Comparison of ENCODE assay signal across 1 cellular context in the genomic region with DNA sequence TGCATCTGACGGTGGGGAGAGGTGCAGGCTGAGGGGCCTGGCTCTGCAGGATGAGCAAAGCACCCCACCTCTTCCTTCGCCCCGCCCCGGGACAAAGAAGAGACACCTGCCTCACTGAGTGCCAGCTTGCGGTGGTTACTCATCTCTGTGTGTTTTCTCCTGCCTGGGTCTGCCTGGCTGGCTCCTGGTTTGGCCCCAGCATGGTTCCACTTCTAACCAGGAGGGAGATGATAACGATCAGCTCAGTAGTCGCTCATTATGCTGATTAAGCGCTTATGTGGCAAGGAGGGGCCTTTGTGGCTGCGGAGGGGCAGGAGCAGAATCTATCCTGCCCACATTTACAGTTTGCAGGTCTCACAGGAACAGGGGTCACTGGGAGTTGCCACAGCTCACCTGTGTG.
TF ChIP-seq lines count a peak whose summit lies in the region.

No MANE protein-coding gene starts in this region.

TF ChIP-seq in HEK293, 187 proteins besides CTCF, POLR2A, EP300 and RAD21:
- TF ChIP-seq ZNF16 (tag by site-specific recombination; IDR thresholded peaks at IDR 0.05; ENCODE audit: low read depth) (no peak), WT1 (tag by site-specific recombination; IDR thresholded peaks at IDR 0.05) (0 out of 2 replicates have a peak, but pooled peaks have one; percentile 13), ZNF600 (tag by site-specific recombination; IDR thresholded peaks at IDR 0.05) (0 out of 2 replicates have a peak, but pooled peaks have one; percentile 11), ZNF776 (tag by site-specific recombination; IDR thresholded peaks at IDR 0.05; ENCODE audit: borderline replicate concordance) (no peak), GLIS1 (tag by site-specific recombination; IDR thresholded peaks at IDR 0.05) (peak; percentile 55), SCRT1 (tag by site-specific recombination; IDR thresholded peaks at IDR 0.05; ENCODE audit: borderline replicate concordance) (no peak), KLF10 (tag by site-specific recombination; IDR thresholded peaks at IDR 0.05) (no peak), ZNF423 (tag by site-specific recombination; IDR thresholded peaks at IDR 0.05) (0 out of 2 replicates have a peak, but pooled peaks have one; percentile 38), ZNF157 (tag by site-specific recombination; IDR thresholded peaks at IDR 0.05) (no peak), ZNF10 (tag by site-specific recombination; IDR thresholded peaks at IDR 0.05) (no peak), OSR2 (tag by site-specific recombination; IDR thresholded peaks at IDR 0.05) (peak; percentile 89), ZNF239 (tag by site-specific recombination; IDR thresholded peaks at IDR 0.05) (no peak), ZBTB17 (tag by site-specific recombination; IDR thresholded peaks at IDR 0.05) (peak; percentile 36; the same call in 1 of the 2 replicates), HOXD13 (CRISPR knock-in tag; IDR thresholded peaks at IDR 0.05; ENCODE audit: borderline replicate concordance) (no peak), SP7 (tag by site-specific recombination; IDR thresholded peaks at IDR 0.05) (0 out of 2 replicates have a peak, but pooled peaks have one; percentile 20), ZSCAN30 (tag by site-specific recombination; IDR thresholded peaks at IDR 0.05) (no peak), ZNF140 (tag by site-specific recombination; IDR thresholded peaks at IDR 0.05) (no peak), ZNF175 (tag by site-specific recombination; IDR thresholded peaks at IDR 0.05) (no peak), ZIC2 (tag by site-specific recombination; IDR thresholded peaks at IDR 0.05) (peak; percentile 85), FEZF1 (tag by site-specific recombination; IDR thresholded peaks at IDR 0.05) (peak; percentile 17; the same call in 1 of the 2 replicates)
- TF ChIP-seq, protein P1, sequence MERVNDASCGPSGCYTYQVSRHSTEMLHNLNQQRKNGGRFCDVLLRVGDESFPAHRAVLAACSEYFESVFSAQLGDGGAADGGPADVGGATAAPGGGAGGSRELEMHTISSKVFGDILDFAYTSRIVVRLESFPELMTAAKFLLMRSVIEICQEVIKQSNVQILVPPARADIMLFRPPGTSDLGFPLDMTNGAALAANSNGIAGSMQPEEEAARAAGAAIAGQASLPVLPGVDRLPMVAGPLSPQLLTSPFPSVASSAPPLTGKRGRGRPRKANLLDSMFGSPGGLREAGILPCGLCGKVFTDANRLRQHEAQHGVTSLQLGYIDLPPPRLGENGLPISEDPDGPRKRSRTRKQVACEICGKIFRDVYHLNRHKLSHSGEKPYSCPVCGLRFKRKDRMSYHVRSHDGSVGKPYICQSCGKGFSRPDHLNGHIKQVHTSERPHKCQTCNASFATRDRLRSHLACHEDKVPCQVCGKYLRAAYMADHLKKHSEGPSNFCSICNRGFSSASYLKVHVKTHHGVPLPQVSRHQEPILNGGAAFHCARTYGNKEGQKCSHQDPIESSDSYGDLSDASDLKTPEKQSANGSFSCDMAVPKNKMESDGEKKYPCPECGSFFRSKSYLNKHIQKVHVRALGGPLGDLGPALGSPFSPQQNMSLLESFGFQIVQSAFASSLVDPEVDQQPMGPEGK (tag by site-specific recombination; IDR thresholded peaks at IDR 0.05), result peak; percentile 32; the same call in 1 of the 2 replicates
- TF ChIP-seq, protein P2, sequence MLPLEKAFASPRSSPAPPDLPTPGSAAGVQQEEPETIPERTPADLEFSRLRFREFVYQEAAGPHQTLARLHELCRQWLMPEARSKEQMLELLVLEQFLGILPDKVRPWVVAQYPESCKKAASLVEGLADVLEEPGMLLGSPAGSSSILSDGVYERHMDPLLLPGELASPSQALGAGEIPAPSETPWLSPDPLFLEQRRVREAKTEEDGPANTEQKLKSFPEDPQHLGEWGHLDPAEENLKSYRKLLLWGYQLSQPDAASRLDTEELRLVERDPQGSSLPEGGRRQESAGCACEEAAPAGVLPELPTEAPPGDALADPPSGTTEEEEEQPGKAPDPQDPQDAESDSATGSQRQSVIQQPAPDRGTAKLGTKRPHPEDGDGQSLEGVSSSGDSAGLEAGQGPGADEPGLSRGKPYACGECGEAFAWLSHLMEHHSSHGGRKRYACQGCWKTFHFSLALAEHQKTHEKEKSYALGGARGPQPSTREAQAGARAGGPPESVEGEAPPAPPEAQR (tag by site-specific recombination; IDR thresholded peaks at IDR 0.05), result no peak
- TF ChIP-seq, protein P3, sequence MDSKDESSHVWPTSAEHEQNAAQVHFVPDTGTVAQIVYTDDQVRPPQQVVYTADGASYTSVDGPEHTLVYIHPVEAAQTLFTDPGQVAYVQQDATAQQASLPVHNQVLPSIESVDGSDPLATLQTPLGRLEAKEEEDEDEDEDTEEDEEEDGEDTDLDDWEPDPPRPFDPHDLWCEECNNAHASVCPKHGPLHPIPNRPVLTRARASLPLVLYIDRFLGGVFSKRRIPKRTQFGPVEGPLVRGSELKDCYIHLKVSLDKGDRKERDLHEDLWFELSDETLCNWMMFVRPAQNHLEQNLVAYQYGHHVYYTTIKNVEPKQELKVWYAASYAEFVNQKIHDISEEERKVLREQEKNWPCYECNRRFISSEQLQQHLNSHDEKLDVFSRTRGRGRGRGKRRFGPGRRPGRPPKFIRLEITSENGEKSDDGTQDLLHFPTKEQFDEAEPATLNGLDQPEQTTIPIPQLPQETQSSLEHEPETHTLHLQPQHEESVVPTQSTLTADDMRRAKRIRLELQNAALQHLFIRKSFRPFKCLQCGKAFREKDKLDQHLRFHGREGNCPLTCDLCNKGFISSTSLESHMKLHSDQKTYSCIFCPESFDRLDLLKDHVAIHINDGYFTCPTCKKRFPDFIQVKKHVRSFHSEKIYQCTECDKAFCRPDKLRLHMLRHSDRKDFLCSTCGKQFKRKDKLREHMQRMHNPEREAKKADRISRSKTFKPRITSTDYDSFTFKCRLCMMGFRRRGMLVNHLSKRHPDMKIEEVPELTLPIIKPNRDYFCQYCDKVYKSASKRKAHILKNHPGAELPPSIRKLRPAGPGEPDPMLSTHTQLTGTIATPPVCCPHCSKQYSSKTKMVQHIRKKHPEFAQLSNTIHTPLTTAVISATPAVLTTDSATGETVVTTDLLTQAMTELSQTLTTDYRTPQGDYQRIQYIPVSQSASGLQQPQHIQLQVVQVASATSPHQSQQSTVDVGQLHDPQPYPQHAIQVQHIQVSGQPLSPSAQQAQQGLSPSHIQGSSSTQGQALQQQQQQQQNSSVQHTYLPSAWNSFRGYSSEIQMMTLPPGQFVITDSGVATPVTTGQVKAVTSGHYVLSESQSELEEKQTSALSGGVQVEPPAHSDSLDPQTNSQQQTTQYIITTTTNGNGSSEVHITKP (tag by site-specific recombination; IDR thresholded peaks at IDR 0.05), result no peak
- TF ChIP-seq, protein P4, sequence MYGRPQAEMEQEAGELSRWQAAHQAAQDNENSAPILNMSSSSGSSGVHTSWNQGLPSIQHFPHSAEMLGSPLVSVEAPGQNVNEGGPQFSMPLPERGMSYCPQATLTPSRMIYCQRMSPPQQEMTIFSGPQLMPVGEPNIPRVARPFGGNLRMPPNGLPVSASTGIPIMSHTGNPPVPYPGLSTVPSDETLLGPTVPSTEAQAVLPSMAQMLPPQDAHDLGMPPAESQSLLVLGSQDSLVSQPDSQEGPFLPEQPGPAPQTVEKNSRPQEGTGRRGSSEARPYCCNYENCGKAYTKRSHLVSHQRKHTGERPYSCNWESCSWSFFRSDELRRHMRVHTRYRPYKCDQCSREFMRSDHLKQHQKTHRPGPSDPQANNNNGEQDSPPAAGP (tag by site-specific recombination; IDR thresholded peaks at IDR 0.05), result no peak
- TF ChIP-seq, protein P5, sequence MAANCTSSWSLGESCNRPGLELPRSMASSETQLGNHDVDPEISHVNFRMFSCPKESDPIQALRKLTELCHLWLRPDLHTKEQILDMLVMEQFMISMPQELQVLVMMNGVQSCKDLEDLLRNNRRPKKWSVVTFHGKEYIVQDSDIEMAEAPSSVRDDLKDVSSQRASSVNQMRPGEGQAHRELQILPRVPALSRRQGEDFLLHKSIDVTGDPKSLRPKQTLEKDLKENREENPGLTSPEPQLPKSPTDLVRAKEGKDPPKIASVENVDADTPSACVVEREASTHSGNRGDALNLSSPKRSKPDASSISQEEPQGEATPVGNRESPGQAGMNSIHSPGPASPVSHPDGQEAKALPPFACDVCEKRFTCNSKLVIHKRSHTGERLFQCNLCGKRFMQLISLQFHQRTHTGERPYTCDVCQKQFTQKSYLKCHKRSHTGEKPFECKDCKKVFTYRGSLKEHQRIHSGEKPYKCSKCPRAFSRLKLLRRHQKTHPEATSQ (tag by site-specific recombination; IDR thresholded peaks at IDR 0.05), result no peak
- TF ChIP-seq, protein P6, sequence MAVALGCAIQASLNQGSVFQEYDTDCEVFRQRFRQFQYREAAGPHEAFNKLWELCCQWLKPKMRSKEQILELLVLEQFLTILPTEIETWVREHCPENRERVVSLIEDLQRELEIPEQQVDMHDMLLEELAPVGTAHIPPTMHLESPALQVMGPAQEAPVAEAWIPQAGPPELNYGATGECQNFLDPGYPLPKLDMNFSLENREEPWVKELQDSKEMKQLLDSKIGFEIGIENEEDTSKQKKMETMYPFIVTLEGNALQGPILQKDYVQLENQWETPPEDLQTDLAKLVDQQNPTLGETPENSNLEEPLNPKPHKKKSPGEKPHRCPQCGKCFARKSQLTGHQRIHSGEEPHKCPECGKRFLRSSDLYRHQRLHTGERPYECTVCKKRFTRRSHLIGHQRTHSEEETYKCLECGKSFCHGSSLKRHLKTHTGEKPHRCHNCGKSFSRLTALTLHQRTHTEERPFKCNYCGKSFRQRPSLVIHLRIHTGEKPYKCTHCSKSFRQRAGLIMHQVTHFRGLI (tag by site-specific recombination; IDR thresholded peaks at IDR 0.05), result no peak
- TF ChIP-seq, protein P7, sequence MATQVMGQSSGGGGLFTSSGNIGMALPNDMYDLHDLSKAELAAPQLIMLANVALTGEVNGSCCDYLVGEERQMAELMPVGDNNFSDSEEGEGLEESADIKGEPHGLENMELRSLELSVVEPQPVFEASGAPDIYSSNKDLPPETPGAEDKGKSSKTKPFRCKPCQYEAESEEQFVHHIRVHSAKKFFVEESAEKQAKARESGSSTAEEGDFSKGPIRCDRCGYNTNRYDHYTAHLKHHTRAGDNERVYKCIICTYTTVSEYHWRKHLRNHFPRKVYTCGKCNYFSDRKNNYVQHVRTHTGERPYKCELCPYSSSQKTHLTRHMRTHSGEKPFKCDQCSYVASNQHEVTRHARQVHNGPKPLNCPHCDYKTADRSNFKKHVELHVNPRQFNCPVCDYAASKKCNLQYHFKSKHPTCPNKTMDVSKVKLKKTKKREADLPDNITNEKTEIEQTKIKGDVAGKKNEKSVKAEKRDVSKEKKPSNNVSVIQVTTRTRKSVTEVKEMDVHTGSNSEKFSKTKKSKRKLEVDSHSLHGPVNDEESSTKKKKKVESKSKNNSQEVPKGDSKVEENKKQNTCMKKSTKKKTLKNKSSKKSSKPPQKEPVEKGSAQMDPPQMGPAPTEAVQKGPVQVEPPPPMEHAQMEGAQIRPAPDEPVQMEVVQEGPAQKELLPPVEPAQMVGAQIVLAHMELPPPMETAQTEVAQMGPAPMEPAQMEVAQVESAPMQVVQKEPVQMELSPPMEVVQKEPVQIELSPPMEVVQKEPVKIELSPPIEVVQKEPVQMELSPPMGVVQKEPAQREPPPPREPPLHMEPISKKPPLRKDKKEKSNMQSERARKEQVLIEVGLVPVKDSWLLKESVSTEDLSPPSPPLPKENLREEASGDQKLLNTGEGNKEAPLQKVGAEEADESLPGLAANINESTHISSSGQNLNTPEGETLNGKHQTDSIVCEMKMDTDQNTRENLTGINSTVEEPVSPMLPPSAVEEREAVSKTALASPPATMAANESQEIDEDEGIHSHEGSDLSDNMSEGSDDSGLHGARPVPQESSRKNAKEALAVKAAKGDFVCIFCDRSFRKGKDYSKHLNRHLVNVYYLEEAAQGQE (tag by site-specific recombination; IDR thresholded peaks at IDR 0.05), result no peak
TF ChIP-seq in HEK293: peak in this region for 10.
